Comparison of ENCODE assay signal across 18 cellular contexts in genomic region chr2:180571559-180571958, GRCh38.
DNase-seq lines count a peak whose midpoint lies in the region; ATAC-seq and TF ChIP-seq lines count a peak whose summit lies in the region.
"Had no signal": no experiment of that assay in that cellular context is flagged by ENCODE, and none has a peak within 500 bp of the region (broad histone marks: within the 10 kb centered on the region; RNA-seq: fewer than 3 reads in every experiment).

No MANE protein-coding gene starts in this region.

- H3K36me3 ChIP-seq in BJ (ENCODE audit: control insufficient read depth, insufficient read depth, low read length) (no peaks in the 10 kb centered on the region), PC-3 (ENCODE audit: low read depth, low read length) (no peaks in the 10 kb centered on the region), OCI-LY7 (ENCODE audit: insufficient read depth, low read length) (no peaks in the 10 kb centered on the region)
- no peaks in the 10 kb centered on the region for H3K36me3 ChIP-seq in CD4-positive, alpha-beta memory T cell (ENCODE audit: insufficient read depth, low read length)
- H3K36me3 ChIP-seq: thoracic aorta had no signal

- CTCF ChIA-PET in BJ (lab: Yijun Ruan, JAX) = no interaction called here
- CTCF ChIA-PET in PC-3 (lab: Charles Lee) = no interaction called here
- CTCF ChIA-PET in CD4-positive, alpha-beta memory T cell (lab: Charles Lee; ENCODE audit: partially characterized antibody) = no interaction called here
- CTCF ChIA-PET in OCI-LY7 (lab: Charles Lee; ENCODE audit: unreplicated experiment) = no interaction called here

- no peaks in the 10 kb centered on the region for H3F3A ChIP-seq in PC-3 (ENCODE audit: low read length, unreplicated experiment)

- no peak overlapping the region for H3K27ac ChIP-seq in PC-3 (ENCODE audit: low read length)
- no peak overlapping the region for H3K27ac ChIP-seq in CD4-positive, alpha-beta memory T cell (ENCODE audit: low read depth, low read length)
- no peak overlapping the region for H3K27ac ChIP-seq in OCI-LY7 (ENCODE audit: low read depth, low read length, poor library complexity, severe bottlenecking)
- H3K27ac ChIP-seq: C4-2B, thoracic aorta had no signal

- peaks cover 0 to 2% of the 10 kb centered on the region in 2 donors for H3K27me3 Mint-ChIP-seq in CD4-positive, alpha-beta memory T cell

- H3K79me2 ChIP-seq in PC-3 (ENCODE audit: low read length) = no peaks in the 10 kb centered on the region
- no peaks in the 10 kb centered on the region for H3K79me2 ChIP-seq in OCI-LY7 (ENCODE audit: insufficient read depth, low read depth, low read length)

- H3K4me3 ChIP-seq in BJ (ENCODE audit: low read depth, low read length) (no peak overlapping the region), PC-3 (ENCODE audit: low read length) (no peak overlapping the region), epithelial cell of esophagus (ENCODE audit: low read length) (no peak overlapping the region), OCI-LY7 (ENCODE audit: low read depth, low read length, poor library complexity, severe bottlenecking) (no peak overlapping the region)
- H3K4me3 ChIP-seq in CD4-positive, alpha-beta memory T cell (ENCODE audit: low read length in 2 of 2) = no peak overlapping the region
- H3K4me3 ChIP-seq: thoracic aorta had no signal

- POLR2A ChIA-PET in BJ (lab: Charles Lee) (interaction anchor here (0.6 kb wide), 1 partner anchor 341 kb away, joined by 3 read pairs; no protein-coding TSS in a partner anchor), PC-3 (lab: Charles Lee; ENCODE audit: unreplicated experiment) (interaction anchor here (0.6 kb wide), 1 partner anchor 455 kb away, joined by 19 read pairs; no protein-coding TSS in a partner anchor), OCI-LY7 (lab: Charles Lee) (no interaction called here)
- POLR2A ChIA-PET in CD4-positive, alpha-beta memory T cell (lab: Charles Lee; ENCODE audit: partially characterized antibody) = no interaction called here

- ATAC-seq in PC-3 (no peak), HG03175 (IDR thresholded peaks at IDR 0.05; ENCODE audit: unreplicated experiment) (no peak), HG03045 (IDR thresholded peaks at IDR 0.05; ENCODE audit: unreplicated experiment) (no peak)
- ATAC-seq: activated T-helper 17 cell treated with anti-CD3 and anti-CD28 coated beads, Interleukin-2, amount 50 U/mL, for 72 hours; left colon had no signal

- H4K20me1 ChIP-seq in PC-3 (ENCODE audit: low read length) = no peaks in the 10 kb centered on the region
- H4K20me1 ChIP-seq in OCI-LY7 (ENCODE audit: insufficient read depth, low read length) = no peaks in the 10 kb centered on the region

- no peaks in the 10 kb centered on the region for H3K9me2 ChIP-seq in PC-3 (replicated peaks; ENCODE audit: low read length)
- H3K9me2 ChIP-seq in OCI-LY7 (ENCODE audit: insufficient read depth, low read length) = no peaks in the 10 kb centered on the region

- TF ChIP-seq CTCF in BJ (IDR thresholded peaks at IDR 0.05; ENCODE audit: insufficient read depth, low read depth, low read length) = no peak
- no peak for TF ChIP-seq CTCF in PC-3 (conservative IDR thresholded peaks at IDR 0.05; ENCODE audit: low read depth, low read length)
- no peak for TF ChIP-seq CTCF in epithelial cell of esophagus (IDR thresholded peaks at IDR 0.05; ENCODE audit: insufficient read depth, low read depth, low read length, missing control alignments)
- TF ChIP-seq CTCF in OCI-LY7 (conservative IDR thresholded peaks at IDR 0.05; ENCODE audit: low read length) = no peak

- intact Hi-C loops in PC-3 (cut with micrococcal nuclease) (loop anchor here (5.0 kb wide), 3 partner anchors 121 to 314 kb away; no protein-coding TSS in a partner anchor), OCI-LY7 (cut with micrococcal nuclease; ENCODE audit: unreplicated experiment) (no loop called here)
- intact Hi-C loops in CD4-positive, alpha-beta memory T cell (cut with micrococcal nuclease) = no loop called here

- peak; percentile 26 for DNase-seq in BJ (ENCODE audit: low read depth)
- DNase-seq in PC-3 = peak; percentile 53
- peak; percentile 32 for DNase-seq in epithelial cell of esophagus (ENCODE audit: low read depth)
- peak; percentile 47 for DNase-seq in non-pigmented ciliary epithelial cell (ENCODE audit: low read depth)
- no peak for DNase-seq in CD4-positive, alpha-beta memory T cell
- DNase-seq in OCI-LY7 (ENCODE audit: low spot score) = no peak
- DNase-seq: dermis blood vessel endothelial cell, KBM-7, left colon, NCI-H2227 treated with DMSO at 0.1 percent for 48 hours, nucleus accumbens, Right ventricle myocardium superior, T-helper 2 cell had no signal

- H3K4me3 Mint-ChIP-seq in CD4-positive, alpha-beta memory T cell = no peak overlapping the region
- H3K4me3 Mint-ChIP-seq: activated T-helper 17 cell treated with anti-CD3 and anti-CD28 coated beads, Interleukin-2, amount 50 U/mL, for 72 hours had no signal

- H3K27ac Mint-ChIP-seq in CD4-positive, alpha-beta memory T cell = no peak overlapping the region
- H3K27ac Mint-ChIP-seq: activated T-helper 17 cell treated with anti-CD3 and anti-CD28 coated beads, Interleukin-2, amount 50 U/mL, for 72 hours had no signal

- no peak overlapping the region for H3K9ac ChIP-seq in PC-3 (ENCODE audit: low read length)

- H3K9me3 ChIP-seq in PC-3 (ENCODE audit: low read length) (no peaks in the 10 kb centered on the region), OCI-LY7 (ENCODE audit: low read length) (no peaks in the 10 kb centered on the region)
- H3K9me3 ChIP-seq in CD4-positive, alpha-beta memory T cell (ENCODE audit: control insufficient read depth in 1 of 2, low read length in 2 of 2) = no peaks in the 10 kb centered on the region
- H3K9me3 ChIP-seq: thoracic aorta had no signal

- H3K4me2 ChIP-seq in PC-3 (ENCODE audit: low read length) = no peak overlapping the region
- H3K4me2 ChIP-seq in OCI-LY7 (ENCODE audit: low read length) = no peak overlapping the region

- no peaks in the 10 kb centered on the region for H3K4me1 Mint-ChIP-seq in CD4-positive, alpha-beta memory T cell
- H3K4me1 Mint-ChIP-seq: activated T-helper 17 cell treated with anti-CD3 and anti-CD28 coated beads, Interleukin-2, amount 50 U/mL, for 72 hours had no signal

- H3K4me1 ChIP-seq in PC-3 (ENCODE audit: insufficient read depth, low read length) (peaks cover 47% of the 10 kb centered on the region), OCI-LY7 (ENCODE audit: insufficient read depth, low read length, poor library complexity, severe bottlenecking) (no peaks in the 10 kb centered on the region)
- H3K4me1 ChIP-seq in CD4-positive, alpha-beta memory T cell (ENCODE audit: insufficient read depth, low read length) = no peaks in the 10 kb centered on the region

- no peaks in the 10 kb centered on the region for H3K9me3 Mint-ChIP-seq in CD4-positive, alpha-beta memory T cell
- H3K9me3 Mint-ChIP-seq: activated T-helper 17 cell treated with anti-CD3 and anti-CD28 coated beads, Interleukin-2, amount 50 U/mL, for 72 hours had no signal

- H3K27me3 ChIP-seq in BJ (ENCODE audit: control insufficient read depth, insufficient read depth, low read length) (no peaks in the 10 kb centered on the region), PC-3 (ENCODE audit: low read length) (no peaks in the 10 kb centered on the region)
- H3K27me3 ChIP-seq in CD4-positive, alpha-beta memory T cell (ENCODE audit: insufficient read depth, low read length) = no peaks in the 10 kb centered on the region

- H2AFZ ChIP-seq in PC-3 (ENCODE audit: low read length) = no peak overlapping the region
- no peak overlapping the region for H2AFZ ChIP-seq in OCI-LY7 (ENCODE audit: low read length)

- BruUV-seq in PC-3 (replicated peaks; lab: Mats Ljungman, UMichigan) (no TSS peak), OCI-LY7 (replicated peaks; lab: Mats Ljungman, UMichigan) (no TSS peak)

- H3K36me3 Mint-ChIP-seq in CD4-positive, alpha-beta memory T cell = no peaks in the 10 kb centered on the region

Comparison
In these comparisons a context has a peak if more than half of its experiments do, and no peak if none do; other contexts are left out.
1. DNase-seq: peak in BJ (single experiment), PC-3 (single experiment), epithelial cell of esophagus (single experiment) and non-pigmented ciliary epithelial cell (single experiment); none in CD4-positive, alpha-beta memory T cell (0 of 5) and OCI-LY7 (single experiment).
2. POLR2A ChIA-PET loops: an anchor here in BJ (0.6 kb wide) and PC-3 (0.6 kb wide); none called in CD4-positive, alpha-beta memory T cell and OCI-LY7.